Comparison of ENCODE assay signal across 20 cellular contexts in the genomic region with DNA sequence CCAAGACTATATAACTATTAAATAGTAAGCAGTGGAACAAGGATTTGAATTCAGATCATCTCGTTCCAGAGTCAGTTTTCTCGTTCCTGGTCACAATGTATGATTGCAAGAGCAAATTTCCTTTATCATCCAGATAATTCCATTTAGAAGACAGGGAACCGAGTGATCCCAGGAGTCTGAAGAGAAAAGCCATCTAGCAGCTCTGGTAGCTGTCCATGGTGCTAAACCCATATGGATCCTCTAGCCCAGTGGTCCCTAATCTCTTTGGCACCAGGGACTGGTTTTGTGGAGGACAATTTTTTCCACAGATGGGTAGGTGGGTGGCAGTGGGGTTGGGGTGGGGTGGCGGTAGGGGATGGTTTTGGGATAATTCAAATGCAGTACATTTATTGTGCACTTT.
DNase-seq lines count a peak whose midpoint lies in the region; ATAC-seq, FAIRE-seq and TF ChIP-seq lines count a peak whose summit lies in the region.
"Had no signal": no experiment of that assay in that cellular context is flagged by ENCODE, and none has a peak within 500 bp of the region (broad histone marks: within the 10 kb centered on the region; RNA-seq: fewer than 3 reads in every experiment).

No MANE protein-coding gene starts in this region.

- in situ Hi-C loops in ACHN (cut with HindIII; ENCODE audit: low pct_ligation_motif_present, low pct_unique_long_range_greater_than_20kb, low sequenced_read_pairs), result no loop called here

- no peaks in the 10 kb centered on the region for H3K36me3 ChIP-seq in astrocyte (ENCODE audit: insufficient read depth, low read length)
- H3K36me3 ChIP-seq: BE2C, esophagus muscularis mucosa, vagina had no signal

- H3K27ac Mint-ChIP-seq in astrocyte (ENCODE audit: unreplicated experiment), result no peak overlapping the region
- H3K27ac Mint-ChIP-seq: activated T-helper 2 cell treated with anti-CD3 and anti-CD28 coated beads, Interferon-gamma antibody, Interleukin-2, Interleukin-4, amounts not matched to agents 10 μg/mL and 5 μg/mL and 100 μg/mL, durations not matched to agents 14 hours and 24 hours and 36 hours; stimulated activated naive B cell treated with anti-CD40 and anti-IgM and Interleukin-4, amounts not matched to agents 10 μg/mL and 1 μg/mL and 100 μg/mL, for 72 hours; T-helper 17 cell had no signal

- H4K20me1 ChIP-seq in astrocyte (ENCODE audit: insufficient read depth, low read length), result no peaks in the 10 kb centered on the region

- H3K27ac ChIP-seq in astrocyte (ENCODE audit: low read depth, low read length), result no peak overlapping the region
- H3K27ac ChIP-seq: esophagus muscularis mucosa, vagina had no signal

- H2AFZ ChIP-seq in astrocyte (ENCODE audit: low read depth, low read length), result no peak overlapping the region

- no peaks in the 10 kb centered on the region for H3K79me2 ChIP-seq in astrocyte (ENCODE audit: insufficient read depth, low read length)

- H3K36me3 Mint-ChIP-seq in astrocyte (ENCODE audit: low read depth, unreplicated experiment), result no peaks in the 10 kb centered on the region
- H3K36me3 Mint-ChIP-seq: stimulated activated naive B cell treated with anti-CD40 and anti-IgM and Interleukin-4, amounts not matched to agents 10 μg/mL and 1 μg/mL and 100 μg/mL, for 72 hours had no signal

- H3K9ac ChIP-seq in astrocyte (ENCODE audit: low read length), result no peak overlapping the region

- FAIRE-seq in astrocyte (lab: Jason Lieb, UNC), result no peak
- FAIRE-seq: GM18507 had no signal

- H3K9me3 ChIP-seq in astrocyte (ENCODE audit: insufficient read depth, low read depth, low read length), result no peaks in the 10 kb centered on the region
- H3K9me3 ChIP-seq: BE2C, vagina had no signal

- H3K9me3 Mint-ChIP-seq in astrocyte (ENCODE audit: unreplicated experiment), result peaks cover 17% of the 10 kb centered on the region
- H3K9me3 Mint-ChIP-seq: activated T-helper 2 cell treated with anti-CD3 and anti-CD28 coated beads, Interferon-gamma antibody, Interleukin-2, Interleukin-4, amounts not matched to agents 10 μg/mL and 5 μg/mL and 100 μg/mL, durations not matched to agents 14 hours and 24 hours and 36 hours had no signal

- H3K4me3 Mint-ChIP-seq in astrocyte (ENCODE audit: unreplicated experiment), result no peak overlapping the region
- H3K4me3 Mint-ChIP-seq: stimulated activated naive B cell treated with anti-CD40 and anti-IgM and Interleukin-4, amounts not matched to agents 10 μg/mL and 1 μg/mL and 100 μg/mL, for 72 hours; T-helper 17 cell had no signal

- no peak for ATAC-seq in GM18511 (IDR thresholded peaks at IDR 0.05; ENCODE audit: unreplicated experiment)
- ATAC-seq in HG02571 (IDR thresholded peaks at IDR 0.05; ENCODE audit: unreplicated experiment), result no peak
- ATAC-seq: mucosa of descending colon; Panc1; stimulated activated naive B cell treated with anti-CD40 and anti-IgM and Interleukin-4, amounts not matched to agents 10 μg/mL and 1 μg/mL and 100 μg/mL, for 72 hours; T-helper 17 cell had no signal

- H3K27me3 ChIP-seq in astrocyte (ENCODE audit: insufficient read depth, low read length), result no peaks in the 10 kb centered on the region
- H3K27me3 ChIP-seq: BE2C, vagina had no signal

- DNase-seq in ACHN, result peak; percentile 19
- peak; percentile 40 for DNase-seq in HuH-7 (ENCODE audit: low spot score)
- peak; percentile 6 for DNase-seq in astrocyte (ENCODE audit: low read depth)
- DNase-seq in glomerular endothelial cell (ENCODE audit: extremely low read depth, low read depth, low spot score), result peak; percentile 3
- DNase-seq in NCI-H1105 treated with DMSO at 0.1 percent for 48 hours (lab: John Stamatoyannopoulos, UW), result no peak
- no peak for DNase-seq in epidermal melanocyte (ENCODE audit: insufficient read length, low spot score)
- DNase-seq: activated CD4-positive, alpha-beta T cell treated with anti-CD3 and anti-CD28 coated beads, Interleukin-2, amount 50 U/mL, for 4 hours; BE2C; GF-D8; stimulated activated CD4-positive, alpha-beta T cell treated with anti-CD3 and anti-CD28 coated beads, Interleukin-2, amount 100 ng/mL, for 48 hours; stimulated activated naive B cell treated with anti-CD40 and anti-IgM and Interleukin-4, amounts not matched to agents 10 μg/mL and 1 μg/mL and 100 μg/mL, for 72 hours; T-helper 17 cell had no signal

- no peak overlapping the region for H3K4me3 ChIP-seq in astrocyte (ENCODE audit: insufficient read depth, low read depth, low read length)
- H3K4me3 ChIP-seq: esophagus muscularis mucosa, mucosa of descending colon, vagina had no signal

- no peaks in the 10 kb centered on the region for H3K4me1 ChIP-seq in astrocyte (ENCODE audit: insufficient read depth, low read length)
- H3K4me1 ChIP-seq: vagina had no signal

- H3K4me1 Mint-ChIP-seq in astrocyte (ENCODE audit: low read depth, unreplicated experiment), result no peaks in the 10 kb centered on the region
- H3K4me1 Mint-ChIP-seq: stimulated activated naive B cell treated with anti-CD40 and anti-IgM and Interleukin-4, amounts not matched to agents 10 μg/mL and 1 μg/mL and 100 μg/mL, for 72 hours; T-helper 17 cell had no signal

- H3K4me2 ChIP-seq in astrocyte (ENCODE audit: low read length), result no peak overlapping the region

- peaks cover 38% of the 10 kb centered on the region for H3K27me3 Mint-ChIP-seq in astrocyte (ENCODE audit: low read depth, unreplicated experiment)

- TF ChIP-seq CTCF in astrocyte (IDR thresholded peaks at IDR 0.05; ENCODE audit: insufficient read depth, low read depth, low read length), result no peak

Comparison
In these comparisons a context has a peak if more than half of its experiments do, and no peak if none do; other contexts are left out.
1. DNase-seq: peak in ACHN (single experiment), HuH-7 (single experiment), astrocyte (single experiment) and glomerular endothelial cell (single experiment); none in NCI-H1105 treated with DMSO at 0.1 percent for 48 hours (single experiment) and epidermal melanocyte (single experiment).